ENCODE assay signal across 1 cellular context in genomic region chr6:16225062-16225731, GRCh38.
TF ChIP-seq lines count a peak whose summit lies in the region.
"Not testable (repeated sequence)": the region's sequence is repeated elsewhere in the genome, so short reads cannot be mapped to it uniquely, and the experiment has no call there.

No MANE protein-coding gene starts in this region.

TF ChIP-seq in K562, 482 proteins besides CTCF, POLR2A, EP300 and RAD21 (continued from another document):
- TF ChIP-seq ZNF740 (CRISPR knock-in tag; IDR thresholded peaks at IDR 0.05): not testable (repeated sequence)
- TF ChIP-seq ZNF740 (tag; IDR thresholded peaks at IDR 0.05): peak in 1 of 2 experiments; percentile 9; a peak in 1 of 4 replicates
- TF ChIP-seq TRIM24 (IDR thresholded peaks at IDR 0.05): peak in 1 of 2 experiments; percentile 61; a peak in 2 of 4 replicates
- TF ChIP-seq ZNF146 (CRISPR knock-in tag; IDR thresholded peaks at IDR 0.05; ENCODE audit: unreplicated experiment): peak; percentile 100
- TF ChIP-seq ZNF318 (IDR thresholded peaks at IDR 0.05; ENCODE audit: borderline replicate concordance in 1 of 2, low read depth in 1 of 2): peak in 1 of 2 experiments; percentile 17; a peak in 1 of 4 replicates
- TF ChIP-seq HMG20A (CRISPR knock-in tag; conservative IDR thresholded peaks at IDR 0.05): 0 out of 2 replicates have a peak, but pooled peaks have one; percentile 26
- peak; percentile 84 for TF ChIP-seq CHAMP1 (IDR thresholded peaks at IDR 0.05)
- TF ChIP-seq GATA2 (CRISPR knock-in tag; IDR thresholded peaks at IDR 0.05): 0 out of 2 replicates have a peak, but pooled peaks have one; percentile 7
- peak in 1 of 2 experiments; percentile 16; a peak in 1 of 4 replicates for TF ChIP-seq ARNT (IDR thresholded peaks at IDR 0.05)
- peak; percentile 84 for TF ChIP-seq ZNF184 (CRISPR knock-in tag; IDR thresholded peaks at IDR 0.05)
- peak; percentile 65 for TF ChIP-seq PHF20 (IDR thresholded peaks at IDR 0.05; ENCODE audit: partially characterized antibody)
- peak; percentile 85 for TF ChIP-seq CHD4 (IDR thresholded peaks at IDR 0.05; ENCODE audit: insufficient read depth, insufficient replicate concordance, low read depth, low read length, poor library complexity, severe bottlenecking)
- TF ChIP-seq CBX1 (IDR thresholded peaks at IDR 0.05; ENCODE audit: low read depth): peak; percentile 92
- 0 out of 2 replicates have a peak, but pooled peaks have one; percentile 2 for TF ChIP-seq TCFL5 (CRISPR knock-in tag; conservative IDR thresholded peaks at IDR 0.05)
- peak; percentile 78 for TF ChIP-seq ZSCAN32 (CRISPR knock-in tag; IDR thresholded peaks at IDR 0.05)
- TF ChIP-seq PYGO2 (tag; IDR thresholded peaks at IDR 0.05): peak; percentile 67; the same call in 1 of the 2 replicates
- peak; percentile 42; the same call in 1 of the 2 replicates for TF ChIP-seq ZBTB33 (CRISPR knock-in tag; IDR thresholded peaks at IDR 0.05)
- TF ChIP-seq CSDE1 (IDR thresholded peaks at IDR 0.05): 0 out of 4 replicates have a peak, but pooled peaks of 1 of the 2 experiments have one; percentile 42
